Comparison of ENCODE assay signal across 11 cellular contexts in the genomic region with DNA sequence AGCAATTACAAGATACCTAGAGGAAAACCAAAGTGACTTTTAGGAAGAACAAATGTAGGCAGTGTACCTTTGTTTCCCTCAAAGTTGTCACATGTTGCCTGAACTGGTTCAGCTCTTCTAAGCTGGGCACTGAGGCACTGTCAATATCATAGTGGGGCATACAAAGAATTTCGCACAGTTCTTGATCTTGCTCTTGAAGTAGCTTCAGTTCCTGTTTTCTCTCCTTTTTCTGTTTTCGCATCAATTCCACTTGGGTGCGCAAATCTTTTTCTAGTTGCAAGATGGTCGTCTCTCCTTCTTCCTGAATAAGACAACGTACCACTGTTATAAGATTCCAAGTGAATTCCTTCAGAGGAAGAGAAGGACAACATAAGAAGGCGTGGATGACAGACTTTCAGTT. TPM values are rescaled to one million over a fixed set of nuclear protein-coding genes. Genes with fewer than 3 reads are reported as not detected.
DNase-seq lines count a peak whose midpoint lies in the region; ATAC-seq and TF ChIP-seq lines count a peak whose summit lies in the region.
"Had no signal": no experiment of that assay in that cellular context is flagged by ENCODE, and none has a peak within 500 bp of the region (broad histone marks: within the 10 kb centered on the region; RNA-seq: fewer than 3 reads in every experiment).

No MANE protein-coding gene starts in this region.

- no peak overlapping the region for H3K4me3 ChIP-seq in GM23248
- H3K4me3 ChIP-seq in PC-9 = no peak overlapping the region
- H3K4me3 ChIP-seq in ascending aorta = no peak overlapping the region
- no peak overlapping the region for H3K4me3 ChIP-seq in HAP-1
- H3K4me3 ChIP-seq: esophagus muscularis mucosa had no signal

- no peak for TF ChIP-seq CTCF in natural killer cell (IDR thresholded peaks at IDR 0.05)
- no peak for TF ChIP-seq CTCF in PC-9 (conservative IDR thresholded peaks at IDR 0.05)
- TF ChIP-seq CTCF in ascending aorta (IDR thresholded peaks at IDR 0.05) = no peak

- H3K27ac Mint-ChIP-seq in natural killer cell treated with Interleukin-12 subunit alpha and Interleukin-12 subunit beta and Interleukin-15 and Interleukin-18, amount 100 ng/mL, for 72 hours = peak overlapping the region; percentile 59 to 89
- no peak overlapping the region for H3K27ac Mint-ChIP-seq in natural killer cell
- H3K27ac Mint-ChIP-seq: naive thymus-derived CD8-positive, alpha-beta T cell had no signal

- no peaks in the 10 kb centered on the region for H3K9me3 ChIP-seq in GM23248 (ENCODE audit: low read depth)
- H3K9me3 ChIP-seq in PC-9 (ENCODE audit: insufficient read depth, low read depth) = no peaks in the 10 kb centered on the region
- no peaks in the 10 kb centered on the region for H3K9me3 ChIP-seq in ascending aorta
- no peaks in the 10 kb centered on the region for H3K9me3 ChIP-seq in HAP-1
- H3K9me3 ChIP-seq: esophagus muscularis mucosa had no signal

- DNase-seq in natural killer cell treated with Interleukin-12 subunit alpha and Interleukin-12 subunit beta and Interleukin-15 and Interleukin-18, amount 100 ng/mL, for 72 hours (ENCODE audit: low spot score) = no peak
- DNase-seq in natural killer cell = no peak
- no peak for DNase-seq in GM23248
- no peak for DNase-seq in PC-9
- no peak for DNase-seq in ascending aorta (ENCODE audit: low spot score in 2 of 2)
- DNase-seq in NCI-H1436 treated with DMSO at 0.1 percent for 48 hours (lab: John Stamatoyannopoulos, UW) = no peak
- DNase-seq in HAP-1 (ENCODE audit: low spot score in 2 of 2) = no peak
- DNase-seq: naive thymus-derived CD8-positive, alpha-beta T cell; T1000 had no signal

- no peak overlapping the region for H3K27ac ChIP-seq in GM23248
- no peak overlapping the region for H3K27ac ChIP-seq in PC-9
- no peak overlapping the region for H3K27ac ChIP-seq in ascending aorta
- H3K27ac ChIP-seq: esophagus muscularis mucosa had no signal

- H3K79me2 ChIP-seq in GM23248 (ENCODE audit: insufficient read depth) (peaks cover 37% of the 10 kb centered on the region), PC-9 (ENCODE audit: low read depth) (peaks cover 30% of the 10 kb centered on the region)

- POLR2A ChIA-PET in PC-9 (lab: Charles Lee; ENCODE audit: unreplicated experiment) = no interaction called here

- BruUV-seq in PC-9 (replicated peaks; lab: Mats Ljungman, UMichigan) = no TSS peak

- H3K4me1 ChIP-seq in GM23248 (ENCODE audit: insufficient read depth) (no peaks in the 10 kb centered on the region), PC-9 (replicated peaks; ENCODE audit: insufficient read depth) (no peaks in the 10 kb centered on the region), ascending aorta (no peaks in the 10 kb centered on the region), HAP-1 (no peaks in the 10 kb centered on the region)
- H3K4me1 ChIP-seq: esophagus muscularis mucosa had no signal

- H3K27me3 Mint-ChIP-seq in natural killer cell treated with Interleukin-12 subunit alpha and Interleukin-12 subunit beta and Interleukin-15 and Interleukin-18, amount 100 ng/mL, for 72 hours = no peaks in the 10 kb centered on the region
- no peaks in the 10 kb centered on the region for H3K27me3 Mint-ChIP-seq in natural killer cell (ENCODE audit: low read depth in 2 of 2)
- H3K27me3 Mint-ChIP-seq: naive thymus-derived CD8-positive, alpha-beta T cell had no signal

- no peak overlapping the region for H3K4me2 ChIP-seq in GM23248 (ENCODE audit: unreplicated experiment)
- H3K4me2 ChIP-seq in PC-9 = no peak overlapping the region

- CTCF ChIA-PET in PC-9 (lab: Charles Lee) = no interaction called here

- H2AFZ ChIP-seq in GM23248 = peak overlapping the region; percentile 25; the same call in 1 of the 2 replicates
- no peak overlapping the region for H2AFZ ChIP-seq in PC-9

- no peaks in the 10 kb centered on the region for H3F3A ChIP-seq in GM23248 (ENCODE audit: insufficient read depth)
- no peaks in the 10 kb centered on the region; the same call in 1 of the 2 replicates for H3F3A ChIP-seq in PC-9 (ENCODE audit: insufficient read depth, low read depth)

- ATAC-seq in natural killer cell treated with Interleukin-12 subunit alpha and Interleukin-12 subunit beta and Interleukin-15 and Interleukin-18, amount 100 ng/mL, for 72 hours = no peak
- ATAC-seq in natural killer cell = no peak
- peak; percentile 65 for ATAC-seq in HG03460 (IDR thresholded peaks at IDR 0.05; ENCODE audit: unreplicated experiment)
- ATAC-seq: naive thymus-derived CD8-positive, alpha-beta T cell had no signal

- H3K36me3 ChIP-seq in GM23248 (ENCODE audit: low read depth) (peaks cover 19% of the 10 kb centered on the region; the same call in 1 of the 2 replicates), PC-9 (ENCODE audit: low read depth) (peaks cover 49% of the 10 kb centered on the region), ascending aorta (peaks cover 0 to 2% of the 10 kb centered on the region in 2 donors), HAP-1 (replicated peaks) (peaks cover 87% of the 10 kb centered on the region)

- H3K36me3 Mint-ChIP-seq in natural killer cell treated with Interleukin-12 subunit alpha and Interleukin-12 subunit beta and Interleukin-15 and Interleukin-18, amount 100 ng/mL, for 72 hours = peaks cover 31% of the 10 kb centered on the region
- no peaks in the 10 kb centered on the region for H3K36me3 Mint-ChIP-seq in natural killer cell

- no peak overlapping the region for H3K9ac ChIP-seq in GM23248

- no peaks in the 10 kb centered on the region for H4K20me1 ChIP-seq in GM23248 (ENCODE audit: insufficient read depth)
- no peaks in the 10 kb centered on the region for H4K20me1 ChIP-seq in PC-9 (ENCODE audit: insufficient read depth)

- intact Hi-C loops in natural killer cell (cut with micrococcal nuclease) (no loop called here), PC-9 (cut with micrococcal nuclease; ENCODE audit: unreplicated experiment) (no loop called here), ascending aorta (cut with DNase I) (no loop called here)

- peak overlapping the region; percentile 67 for H3K4me3 Mint-ChIP-seq in natural killer cell treated with Interleukin-12 subunit alpha and Interleukin-12 subunit beta and Interleukin-15 and Interleukin-18, amount 100 ng/mL, for 72 hours
- no peak overlapping the region for H3K4me3 Mint-ChIP-seq in natural killer cell

- peaks cover 23 to 32% of the 10 kb centered on the region in 2 donors for H3K4me1 Mint-ChIP-seq in natural killer cell treated with Interleukin-12 subunit alpha and Interleukin-12 subunit beta and Interleukin-15 and Interleukin-18, amount 100 ng/mL, for 72 hours (ENCODE audit: low read depth in 2 of 2)
- no peaks in the 10 kb centered on the region for H3K4me1 Mint-ChIP-seq in natural killer cell

- no peaks in the 10 kb centered on the region for H3K27me3 ChIP-seq in GM23248 (replicated peaks; ENCODE audit: insufficient read depth)
- no peaks in the 10 kb centered on the region for H3K27me3 ChIP-seq in PC-9 (ENCODE audit: insufficient read depth, low read depth)
- no peaks in the 10 kb centered on the region for H3K27me3 ChIP-seq in ascending aorta
- H3K27me3 ChIP-seq in HAP-1 (ENCODE audit: low read depth) = no peaks in the 10 kb centered on the region
- H3K27me3 ChIP-seq: esophagus muscularis mucosa had no signal

- in situ Hi-C loops in GM23248 (cut with MboI) = no loop called here
- in situ Hi-C loops in HAP-1 (cut with MboI; ENCODE audit: low sequenced_read_pairs) = no loop called here

- 82 to 83% methylated on average over 6 of the region's 6 CpGs for WGBS in GM23248 (ENCODE audit: low coverage in 1 of 2, low lambda C conversion rate in 2 of 2, missing lambda C conversion rate in 2 of 2), 2 experiments

- no peaks in the 10 kb centered on the region for H3K9me3 Mint-ChIP-seq in natural killer cell treated with Interleukin-12 subunit alpha and Interleukin-12 subunit beta and Interleukin-15 and Interleukin-18, amount 100 ng/mL, for 72 hours
- no peaks in the 10 kb centered on the region for H3K9me3 Mint-ChIP-seq in natural killer cell
- H3K9me3 Mint-ChIP-seq: naive thymus-derived CD8-positive, alpha-beta T cell had no signal

- no peaks in the 10 kb centered on the region for H3K9me2 ChIP-seq in GM23248 (ENCODE audit: insufficient read depth)
- H3K9me2 ChIP-seq in PC-9 (ENCODE audit: insufficient read depth) = no peaks in the 10 kb centered on the region

RNA-seq across cellular contexts. Expression of a gene that starts 12.7 kb away (rescaled TPM):
- 100 to 1,000 TPM in 1 of 2 donors, 10 to 100 TPM in 1; 84.3 to 160 TPM for total RNA-seq in natural killer cell treated with Interleukin-12 subunit alpha and Interleukin-12 subunit beta and Interleukin-15 and Interleukin-18, amount 100 ng/mL, for 72 hours
- total RNA-seq in natural killer cell = 10 to 100 TPM; 18.9 to 25.1 (median 23.3) TPM
- 74.5 and 93.5 TPM in 2 replicates for total RNA-seq in GM23248 (2014; rRNA removed; shearing (Covaris generic))
- polyA plus RNA-seq in GM23248 (2016; fragmentation: Nextera tagmentation; extraction: Ambion mirVana) = 64.1 and 68.0 TPM in 2 replicates
- total RNA-seq in PC-9 (2021) = 145 and 180 TPM in 2 replicates
- total RNA-seq in ascending aorta = 29.1 TPM

RNA-seq across cellular contexts. Expression of a gene that starts 27.0 kb away (rescaled TPM):
- 10 to 100 TPM; 10.8 to 29.2 TPM for total RNA-seq in natural killer cell treated with Interleukin-12 subunit alpha and Interleukin-12 subunit beta and Interleukin-15 and Interleukin-18, amount 100 ng/mL, for 72 hours
- total RNA-seq in natural killer cell (1 to 10 TPM; 4.2 to 5.4 (median 5.1) TPM), PC-9 (2021) (51.4 and 51.5 TPM in 2 replicates), ascending aorta (10.0 TPM)
- 13.0 and 19.0 TPM in 2 replicates for total RNA-seq in GM23248 (2014; rRNA removed; shearing (Covaris generic))
- polyA plus RNA-seq in GM23248 (2016; fragmentation: Nextera tagmentation; extraction: Ambion mirVana) = 9.8 and 10.2 TPM in 2 replicates

RNA-seq across cellular contexts. Expression of a gene that starts 40.7 kb away (rescaled TPM):
- total RNA-seq in natural killer cell treated with Interleukin-12 subunit alpha and Interleukin-12 subunit beta and Interleukin-15 and Interleukin-18, amount 100 ng/mL, for 72 hours = 10 to 100 TPM; 23.6 to 26.5 TPM
- total RNA-seq in natural killer cell (10 to 100 TPM; 19.8 to 28.6 (median 24.9) TPM), PC-9 (2021) (12.1 and 13.6 TPM in 2 replicates), ascending aorta (0.53 TPM)
- total RNA-seq in GM23248 (2014; rRNA removed; shearing (Covaris generic)) = 7.0 and 8.7 TPM in 2 replicates
- 9.1 and 10.2 TPM in 2 replicates for polyA plus RNA-seq in GM23248 (2016; fragmentation: Nextera tagmentation; extraction: Ambion mirVana)

RNA-seq across cellular contexts. Expression of a gene that starts 46.6 kb away (rescaled TPM):
- total RNA-seq in natural killer cell treated with Interleukin-12 subunit alpha and Interleukin-12 subunit beta and Interleukin-15 and Interleukin-18, amount 100 ng/mL, for 72 hours = 10 to 100 TPM; 81.9 to 95.3 TPM
- total RNA-seq in natural killer cell = 10 to 100 TPM; 39.0 to 58.1 (median 51.5) TPM
- 58.8 and 75.8 TPM in 2 replicates for total RNA-seq in GM23248 (2014; rRNA removed; shearing (Covaris generic))
- 58.6 and 59.7 TPM in 2 replicates for polyA plus RNA-seq in GM23248 (2016; fragmentation: Nextera tagmentation; extraction: Ambion mirVana)
- 81.8 and 86.0 TPM in 2 replicates for total RNA-seq in PC-9 (2021)
- total RNA-seq in ascending aorta = 73.5 TPM

RNA-seq across cellular contexts. Expression of a gene that starts 49.3 kb away (rescaled TPM):
- 10 to 100 TPM; 23.4 to 30.5 TPM for total RNA-seq in natural killer cell treated with Interleukin-12 subunit alpha and Interleukin-12 subunit beta and Interleukin-15 and Interleukin-18, amount 100 ng/mL, for 72 hours
- 10 to 100 TPM; 11.2 to 14.5 (median 12.1) TPM for total RNA-seq in natural killer cell
- total RNA-seq in GM23248 (2014; rRNA removed; shearing (Covaris generic)) = 9.7 and 17.3 TPM in 2 replicates
- polyA plus RNA-seq in GM23248 (2016; fragmentation: Nextera tagmentation; extraction: Ambion mirVana) = 11.1 and 13.5 TPM in 2 replicates
- total RNA-seq in PC-9 (2021) = 18.1 and 20.9 TPM in 2 replicates
- 29.4 TPM for total RNA-seq in ascending aorta

Comparison
In these comparisons a context has a peak if more than half of its experiments do, and no peak if none do; other contexts are left out.
1. H3K27ac Mint-ChIP-seq: peak in natural killer cell treated with Interleukin-12 subunit alpha and Interleukin-12 subunit beta and Interleukin-15 and Interleukin-18, amount 100 ng/mL, for 72 hours (2 of 2); none in natural killer cell (0 of 2).